ENCODE assay signal across 8 cellular contexts in genomic region chr15:40469776-40470390, GRCh38. TPM values are rescaled to one million over a fixed set of nuclear protein-coding genes. Genes with fewer than 3 reads are reported as not detected.
DNase-seq lines count a peak whose midpoint lies in the region; ATAC-seq and TF ChIP-seq lines count a peak whose summit lies in the region.

No MANE protein-coding gene starts in this region.

- TF ChIP-seq CTCF in heart right ventricle (IDR thresholded peaks at IDR 0.05), result no peak
- no peak for TF ChIP-seq CTCF in breast epithelium (IDR thresholded peaks at IDR 0.05)

- H3K9me3 ChIP-seq in heart right ventricle (no peaks in the 10 kb centered on the region), breast epithelium (no peaks in the 10 kb centered on the region), muscle layer of duodenum (ENCODE audit: control insufficient read depth in 1 of 2, low read length in 2 of 2) (no peaks in the 10 kb centered on the region)

- H3K4me1 ChIP-seq in heart right ventricle (peaks cover 6 to 26% (median 20%) of the 10 kb centered on the region in 9 donors), breast epithelium (no peaks in the 10 kb centered on the region), muscle layer of duodenum (ENCODE audit: control insufficient read depth in 1 of 2, insufficient read depth in 2 of 2, low read length in 2 of 2) (peaks cover 5 to 19% of the 10 kb centered on the region in 2 donors)

- DNase-seq in heart right ventricle (no peak), Right ventricle myocardium inferior (ENCODE audit: missing footprints) (no peak), breast epithelium (ENCODE audit: low spot score in 2 of 2) (no peak), DMS79 treated with DMSO at 0.1 percent for 48 hours (lab: John Stamatoyannopoulos, UW) (no peak), hepatic stellate cell (ENCODE audit: low spot score) (no peak), NCI-H2107 (lab: John Stamatoyannopoulos, UW) (no peak)

- peak overlapping the region in 9 of 10 donors; percentile 88 to 95 (median 93) for H3K27ac ChIP-seq in heart right ventricle
- H3K27ac ChIP-seq in breast epithelium, result peak overlapping the region; percentile 86 to 94
- H3K27ac ChIP-seq in muscle layer of duodenum (ENCODE audit: low read length), result peak overlapping the region; percentile 67

- 69 to 79% methylated on average over 7 of the region's 7 CpGs for WGBS in heart right ventricle, 2 donors

- intact Hi-C loops in heart right ventricle (cut with DNase I) (loop anchor here in 1 of 10 donors (10.0 kb wide), 1 partner anchor 95 kb away; the partner anchor contains the start of genes CCDC32 and RPUSD2), Right ventricle myocardium inferior (cut with DNase I) (no loop called here), breast epithelium (cut with DNase I; ENCODE audit: low total_unique reads) (no loop called here)

- H3K4me3 ChIP-seq in heart right ventricle, result peak overlapping the region in 7 of 10 donors; percentile 79 to 100 (median 94)
- H3K4me3 ChIP-seq in breast epithelium, result peak overlapping the region; percentile 87 to 93 (median 90)
- H3K4me3 ChIP-seq in muscle layer of duodenum (ENCODE audit: low read depth in 1 of 2, low read length in 2 of 2), result peak overlapping the region; percentile 57 to 62

- TF ChIP-seq POLR2A in breast epithelium (IDR thresholded peaks at IDR 0.05), result no peak

- peaks cover 0 to 32% (median 8%) of the 10 kb centered on the region in 9 donors for H3K36me3 ChIP-seq in heart right ventricle
- H3K36me3 ChIP-seq in breast epithelium, result no peaks in the 10 kb centered on the region
- peaks cover 8 to 26% of the 10 kb centered on the region in 2 donors for H3K36me3 ChIP-seq in muscle layer of duodenum (ENCODE audit: control insufficient read depth in 1 of 2, insufficient read depth in 2 of 2, low read length in 2 of 2)

- peak in 3 of 8 donors; percentile 6 to 7 (median 6) for ATAC-seq in heart right ventricle
- no peak for ATAC-seq in Right ventricle myocardium inferior
- no peak for ATAC-seq in HG02884 (IDR thresholded peaks at IDR 0.05; ENCODE audit: unreplicated experiment)

- H3K27me3 ChIP-seq in heart right ventricle, result no peaks in the 10 kb centered on the region
- no peaks in the 10 kb centered on the region for H3K27me3 ChIP-seq in breast epithelium
- H3K27me3 ChIP-seq in muscle layer of duodenum (ENCODE audit: low read depth, low read length), result no peaks in the 10 kb centered on the region

RNA-seq across cellular contexts. Expression of gene CHST14, which starts 0.9 kb away (rescaled TPM):
- total RNA-seq in heart right ventricle (10 to 100 TPM in 2 of 10 donors, 1 to 10 TPM in 8; 5.7 to 11.5 (median 9.0) TPM), Right ventricle myocardium inferior (7.6 TPM), breast epithelium (10 to 100 TPM in 1 of 3 donors, 1 to 10 TPM in 2; 8.8 to 10.8 (median 9.3) TPM)
- polyA plus RNA-seq in heart right ventricle, result 1 to 10 TPM; 5.3 to 8.8 TPM

RNA-seq across cellular contexts. Expression of gene BAHD1, which starts 29.1 kb away (rescaled TPM):
- total RNA-seq in heart right ventricle, result 10 to 100 TPM; 12.1 to 17.8 (median 16.0) TPM
- polyA plus RNA-seq in heart right ventricle, result 1 to 10 TPM; 8.9 to 9.7 TPM
- 17.7 TPM for total RNA-seq in Right ventricle myocardium inferior
- total RNA-seq in breast epithelium, result 10 to 100 TPM in 2 of 3 donors, 1 to 10 TPM in 1; 9.9 to 14.6 (median 11.8) TPM
